Comparison of ENCODE assay signal across 8 cellular contexts in the genomic region with DNA sequence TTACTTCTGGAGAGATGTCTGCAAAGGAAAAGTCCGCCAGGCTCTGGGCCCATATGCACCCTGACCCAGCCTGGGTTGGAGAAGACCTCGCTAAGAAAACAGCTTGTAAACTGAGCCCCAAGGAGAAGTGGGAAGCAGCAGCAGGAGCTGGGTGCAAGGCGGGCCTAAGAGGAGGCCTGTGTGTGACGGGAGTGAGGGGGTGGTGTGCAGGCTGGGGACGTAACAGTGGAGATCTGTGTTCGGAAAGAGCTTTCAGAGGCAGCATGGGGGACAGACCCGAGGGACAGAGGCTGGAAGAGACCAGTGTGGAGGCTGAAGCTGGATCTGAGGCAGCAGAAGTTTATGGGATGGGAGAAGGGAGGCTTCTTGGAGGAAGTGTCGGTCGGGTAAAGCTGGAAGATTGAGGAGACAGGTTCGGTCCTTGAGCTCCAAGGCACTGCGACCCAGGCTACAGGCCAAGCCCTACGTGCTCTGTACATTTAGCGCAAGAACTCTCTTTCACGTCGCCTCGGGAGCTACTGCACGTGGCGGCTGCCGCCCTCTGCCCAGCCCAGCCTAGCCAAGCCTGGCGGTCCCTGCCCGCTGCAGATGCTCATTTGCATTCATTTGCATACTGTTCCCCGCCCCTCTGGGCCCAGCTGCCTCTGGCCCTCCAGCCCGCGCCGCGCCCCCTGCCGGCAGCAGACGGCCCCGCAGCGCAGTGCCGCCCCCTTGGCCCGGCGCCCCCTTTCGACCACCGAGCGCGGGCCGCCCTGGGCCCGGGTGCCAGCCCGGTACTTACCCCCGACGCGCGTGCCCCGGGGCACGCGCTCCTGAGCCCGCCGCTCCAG. TPM values are rescaled to one million over a fixed set of nuclear protein-coding genes. Genes with fewer than 3 reads are reported as not detected.
A peak's percentile ranks its signal among the peaks of the same experiment; 100 is the strongest.
DNase-seq lines count a peak whose midpoint lies in the region; ATAC-seq, FAIRE-seq and TF ChIP-seq lines count a peak whose summit lies in the region.

No MANE protein-coding gene starts in this region.

- peaks cover 56% of the 10 kb centered on the region for H3K27me3 Mint-ChIP-seq in activated B cell treated with CpG ODN at 0.5 μM for 24 hours

- no peaks in the 10 kb centered on the region; the same call in 1 of the 2 replicates for H3K9me3 ChIP-seq in BLaER1
- no peaks in the 10 kb centered on the region for H3K9me3 ChIP-seq in HCT116 (ENCODE audit: control insufficient read depth in 1 of 2, insufficient read depth in 1 of 2, low read depth in 1 of 2, low read length in 2 of 2)
- no peaks in the 10 kb centered on the region for H3K9me3 ChIP-seq in mucosa of rectum (ENCODE audit: control insufficient read depth in 2 of 2, low read length in 2 of 2)

- no peak for TF ChIP-seq POLR2A in HCT116 (IDR thresholded peaks at IDR 0.05; ENCODE audit: borderline replicate concordance, extremely low read depth, insufficient read depth, insufficient read length)

- peaks cover 17% of the 10 kb centered on the region for H3K4me1 Mint-ChIP-seq in activated B cell treated with CpG ODN at 0.5 μM for 24 hours

- no peaks in the 10 kb centered on the region for H3K9me2 ChIP-seq in HCT116 (ENCODE audit: insufficient read depth)

- peak overlapping the region; percentile 61 for H3K4me3 ChIP-seq in BLaER1
- H3K4me3 ChIP-seq in HCT116 (replicated peaks in 1 of 2; ENCODE audit: low read depth in 1 of 2, low read length in 2 of 2), result peak overlapping the region; percentile 32 to 52
- H3K4me3 ChIP-seq in epithelial cell of esophagus (ENCODE audit: low read length), result peak overlapping the region; percentile 25
- H3K4me3 ChIP-seq in mucosa of rectum (ENCODE audit: low read length in 2 of 2), result peak overlapping the region; percentile 45 to 62

- H3K9ac ChIP-seq in BLaER1, result 0 out of 2 replicates have a peak overlapping the region, but pooled peaks have one; percentile 48
- H3K9ac ChIP-seq in HCT116 (ENCODE audit: low read length), result peak overlapping the region; percentile 45
- peak overlapping the region in 1 of 2 donors; percentile 56 for H3K9ac ChIP-seq in mucosa of rectum (ENCODE audit: low read depth in 1 of 2, low read length in 2 of 2)

- DNase-seq in HCT116 (ENCODE audit: low read depth, low spot score) (no peak), activated B cell treated with CpG ODN at 0.5 μM for 24 hours (peak; percentile 46), epithelial cell of esophagus (ENCODE audit: low read depth) (peak; percentile 19), superior temporal gyrus (ENCODE audit: extremely low spot score) (peak; percentile 77), urothelium cell line (ENCODE audit: low spot score) (no peak)

- no TSS peak for BruUV-seq in HCT116 (replicated peaks; lab: Mats Ljungman, UMichigan)

- CTCF ChIA-PET in HCT116 (lab: Charles Lee) (interaction anchor here (0.8 to 1.8 kb wide), 6 partner anchors 11 to 72 kb away, joined by 3 to 4 read pairs (median 4); partner anchors contain the start of gene RNF19B), activated B cell treated with CpG ODN at 0.5 μM for 24 hours (lab: Charles Lee) (interaction anchor here (0.9 to 1.5 kb wide), 4 partner anchors 20 to 373 kb away, joined by 3 to 6 read pairs (median 4); no protein-coding TSS in a partner anchor)

- POLR2A ChIA-PET in HCT116 (lab: Charles Lee) (no interaction called here), activated B cell treated with CpG ODN at 0.5 μM for 24 hours (lab: Charles Lee) (interaction anchor here (0.5 to 0.9 kb wide), 2 partner anchors 52 to 234 kb away, joined by 3 read pairs; no protein-coding TSS in a partner anchor)

- H3K36me3 ChIP-seq in BLaER1 (peaks cover 15% of the 10 kb centered on the region), HCT116 (ENCODE audit: control insufficient read depth in 1 of 2, insufficient read depth in 2 of 2, low read length in 2 of 2) (peaks cover 0 to 7% of the 10 kb centered on the region in 2 experiments; a peak in 1 of 4 replicates), mucosa of rectum (ENCODE audit: control insufficient read depth in 2 of 2, insufficient read depth in 2 of 2, low read length in 2 of 2) (peaks cover 16 to 18% of the 10 kb centered on the region in 2 donors)

- no peak for TF ChIP-seq RAD21 in HCT116 (IDR thresholded peaks at IDR 0.05; ENCODE audit: low read depth)

- FAIRE-seq in urothelium cell line (lab: Jason Lieb, UNC), result no peak

- H3K27ac Mint-ChIP-seq in activated B cell treated with CpG ODN at 0.5 μM for 24 hours, result no peak overlapping the region

- intact Hi-C loops in HCT116 (cut with micrococcal nuclease) (no loop called here), activated B cell treated with CpG ODN at 0.5 μM for 24 hours (cut with micrococcal nuclease) (no loop called here)

- no peak overlapping the region for H2AFZ ChIP-seq in HCT116 (ENCODE audit: low read depth, low read length, poor library complexity, severe bottlenecking)

- H3K27ac ChIP-seq in BLaER1, result no peak overlapping the region
- peak overlapping the region; percentile 26; the same call in 1 of the 2 replicates for H3K27ac ChIP-seq in HCT116 (ENCODE audit: low read depth, low read length)
- H3K27ac ChIP-seq in mucosa of rectum (ENCODE audit: low read depth in 2 of 2, low read length in 2 of 2), result peak overlapping the region; percentile 52 to 67

- no peaks in the 10 kb centered on the region for H3K36me3 Mint-ChIP-seq in activated B cell treated with CpG ODN at 0.5 μM for 24 hours (ENCODE audit: low read depth)

- H3K79me2 ChIP-seq in HCT116 (ENCODE audit: insufficient read depth, low read length), result no peaks in the 10 kb centered on the region

- H3K9me3 Mint-ChIP-seq in activated B cell treated with CpG ODN at 0.5 μM for 24 hours, result no peaks in the 10 kb centered on the region

- TF ChIP-seq CTCF in HCT116 (IDR thresholded peaks at IDR 0.05 in 2 of 3, conservative IDR thresholded peaks at IDR 0.05 in 1 of 3; ENCODE audit: borderline replicate concordance in 1 of 3, insufficient read depth in 1 of 3, low read depth in 2 of 3, low read length in 2 of 3) (peak; percentile 20 to 70 (median 59); a peak in 5 of 6 replicates), activated B cell treated with CpG ODN at 0.5 μM for 24 hours (IDR thresholded peaks at IDR 0.05) (no peak), epithelial cell of esophagus (IDR thresholded peaks at IDR 0.05; ENCODE audit: insufficient read depth, low read depth, low read length, missing control alignments) (no peak)

- H4K20me1 ChIP-seq in BLaER1 (peaks cover 13% of the 10 kb centered on the region; the same call in 1 of the 2 replicates), HCT116 (ENCODE audit: insufficient read depth) (no peaks in the 10 kb centered on the region)

- ATAC-seq in HCT116 (peak; percentile 77), activated B cell treated with CpG ODN at 0.5 μM for 24 hours (ENCODE audit: low read depth) (peak; percentile 78), GM19397 (IDR thresholded peaks at IDR 0.05; ENCODE audit: unreplicated experiment) (no peak)

- H3K4me2 ChIP-seq in BLaER1 (peak overlapping the region; percentile 70), HCT116 (ENCODE audit: low read length) (peak overlapping the region; percentile 76)

- H3K4me1 ChIP-seq in BLaER1 (peaks cover 19% of the 10 kb centered on the region), HCT116 (ENCODE audit: control insufficient read depth in 1 of 2, insufficient read depth in 2 of 2, low read length in 2 of 2) (peaks cover 0 to 14% of the 10 kb centered on the region in 2 experiments; a peak in 1 of 4 replicates), mucosa of rectum (ENCODE audit: control insufficient read depth in 2 of 2, insufficient read depth in 2 of 2, low read length in 2 of 2) (peaks cover 5 to 18% of the 10 kb centered on the region in 2 donors)

- RAD21 ChIA-PET in HCT116 (lab: Charles Lee; ENCODE audit: low non-redundant PET in 1 of 2, low total read pairs in 2 of 2, uncharacterized antibody in 2 of 2, unreplicated experiment in 2 of 2), result no interaction called here

- H3K4me3 Mint-ChIP-seq in activated B cell treated with CpG ODN at 0.5 μM for 24 hours, result peak overlapping the region; percentile 69

- H3K27me3 ChIP-seq in BLaER1 (peaks cover 33% of the 10 kb centered on the region), HCT116 (ENCODE audit: insufficient read depth, low read length) (no peaks in the 10 kb centered on the region), mucosa of rectum (ENCODE audit: control insufficient read depth in 2 of 2, insufficient read depth in 2 of 2, low read length in 2 of 2) (peaks cover 0 to 15% of the 10 kb centered on the region in 2 donors)

TF ChIP-seq in HCT116, 20 proteins besides CTCF, POLR2A, EP300 and RAD21:
- TF ChIP-seq POLR2AphosphoS5 (IDR thresholded peaks at IDR 0.05; ENCODE audit: low read depth, low read length) (peak; percentile 25; the same call in 1 of the 2 replicates), EZH2 (IDR thresholded peaks at IDR 0.05) (no peak), JUND (IDR thresholded peaks at IDR 0.05) (no peak), EZH2phosphoT487 (IDR thresholded peaks at IDR 0.05; ENCODE audit: borderline replicate concordance) (no peak)
- TF ChIP-seq, protein P1, sequence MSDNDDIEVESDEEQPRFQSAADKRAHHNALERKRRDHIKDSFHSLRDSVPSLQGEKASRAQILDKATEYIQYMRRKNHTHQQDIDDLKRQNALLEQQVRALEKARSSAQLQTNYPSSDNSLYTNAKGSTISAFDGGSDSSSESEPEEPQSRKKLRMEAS (IDR thresholded peaks at IDR 0.05), result no peak
TF ChIP-seq in HCT116: peak in this region for 1.

RNA-seq across cellular contexts. Expression of gene HPCA, which starts 6.3 kb away (rescaled TPM):
- 0.15 TPM for total RNA-seq in HCT116 (2021; ENCODE audit: unreplicated experiment)
- 0.82 and 1.9 TPM in 2 replicates for polyA plus RNA-seq in HCT116 (2012)
- not detected in 2 replicates for total RNA-seq in activated B cell treated with CpG ODN at 0.5 μM for 24 hours

RNA-seq across cellular contexts. Expression of gene TMEM54, which starts 8.6 kb away (rescaled TPM):
- total RNA-seq in HCT116 (2021; ENCODE audit: unreplicated experiment) (121 TPM), activated B cell treated with CpG ODN at 0.5 μM for 24 hours (0.44 and 0.66 TPM in 2 replicates)
- 169 and 189 TPM in 2 replicates for polyA plus RNA-seq in HCT116 (2012)

RNA-seq across cellular contexts. Expression of gene FNDC5, which starts 21.9 kb away (rescaled TPM):
- total RNA-seq in HCT116 (2021; ENCODE audit: unreplicated experiment), result not detected
- polyA plus RNA-seq in HCT116 (2012), result 0.18 TPM in 1 of 2 replicates, not detected in the other
- total RNA-seq in activated B cell treated with CpG ODN at 0.5 μM for 24 hours, result 0.55 and 1.4 TPM in 2 replicates

Comparison
In these comparisons a context has a peak if more than half of its experiments do, and no peak if none do; other contexts are left out.
1. DNase-seq: peak in activated B cell treated with CpG ODN at 0.5 μM for 24 hours (single experiment), epithelial cell of esophagus (single experiment) and superior temporal gyrus (single experiment); none in HCT116 (single experiment) and urothelium cell line (single experiment).
2. CTCF ChIP-seq: peak in HCT116 (3 of 3); none in activated B cell treated with CpG ODN at 0.5 μM for 24 hours (single experiment) and epithelial cell of esophagus (single experiment).
3. RNA of gene TMEM54, which starts 8.6 kb away (total RNA-seq): 121 TPM in HCT116 (single experiment); 0.44 to 0.66 TPM in activated B cell treated with CpG ODN at 0.5 μM for 24 hours; every median in the first group is over 10 times any median in the second.
4. Peak in every context shown above with its lines, with median percentiles within 50 percentile points of each other: H3K4me3 ChIP-seq.